1 cellular context compared by ENCODE assay signal in the genomic region with DNA sequence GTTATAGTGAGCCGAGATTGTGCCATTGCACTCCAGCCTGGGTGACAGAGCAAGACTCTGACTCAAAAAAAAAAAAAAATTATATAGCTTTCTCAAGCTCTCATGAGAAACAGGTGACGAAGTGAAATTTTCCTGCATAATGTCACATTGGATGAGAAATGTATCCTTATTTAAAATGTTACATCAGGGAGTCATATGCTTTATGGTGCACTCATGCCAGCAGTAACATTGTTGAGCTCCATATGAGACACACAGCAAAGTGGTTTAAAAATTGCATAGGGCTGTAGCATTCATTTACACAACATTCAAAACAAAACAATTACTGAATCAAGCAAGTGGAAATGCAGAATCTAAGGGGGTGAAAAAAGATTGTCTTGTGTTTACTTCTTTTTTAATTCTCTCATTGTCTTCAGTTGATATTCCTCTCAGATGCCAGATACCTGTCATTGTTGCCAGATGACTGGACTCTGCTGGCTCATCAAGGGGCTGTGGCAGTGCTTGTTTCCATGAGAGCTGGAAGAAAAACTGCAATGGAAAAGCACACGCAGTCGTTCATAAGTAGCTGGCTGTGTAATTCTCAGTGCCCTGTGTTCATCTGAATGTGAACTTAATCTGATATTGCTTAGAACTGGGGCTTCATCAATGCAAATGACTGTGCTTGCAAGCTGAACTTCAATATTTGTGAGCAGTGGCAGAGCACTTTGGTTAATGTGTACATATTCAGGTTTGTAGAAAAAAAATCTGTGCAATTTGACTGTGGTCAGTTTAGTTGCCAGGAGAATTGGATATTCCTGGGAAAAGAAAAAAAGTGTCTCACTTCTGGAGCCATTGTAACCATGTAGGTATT.
TF ChIP-seq lines count a peak whose summit lies in the region.

No MANE protein-coding gene starts in this region.

TF ChIP-seq in IMR-90, 13 proteins besides CTCF, POLR2A, EP300 and RAD21:
- TF ChIP-seq CEBPB (IDR thresholded peaks at IDR 0.05; ENCODE audit: low read depth, low read length): no peak
- TF ChIP-seq MAZ (IDR thresholded peaks at IDR 0.05; ENCODE audit: borderline replicate concordance, low read depth, low read length): no peak
- no peak for TF ChIP-seq RFX5 (IDR thresholded peaks at IDR 0.05; ENCODE audit: low read depth, low read length)
TF ChIP-seq in IMR-90: peak in this region for 0.
